Comparison of ENCODE assay signal across 21 cellular contexts in genomic region chr2:229669841-229670240, GRCh38. TPM values are rescaled to one million over a fixed set of nuclear protein-coding genes. Genes with fewer than 3 reads are reported as not detected.
"Had no signal": no experiment of that assay in that cellular context is flagged by ENCODE, and none has a peak within 500 bp of the region (broad histone marks: within the 10 kb centered on the region; RNA-seq: fewer than 3 reads in every experiment).

No MANE protein-coding gene starts in this region.

- ATAC-seq: activated CD8-positive, alpha-beta memory T cell treated with anti-CD3 and anti-CD28 coated beads, Interleukin-2, amount 10 ng/mL, durations not matched to agents 7 days and 5 days; body of pancreas; PC-3; WTC11 had no signal

- H3K4me3 ChIP-seq: ascending aorta, body of pancreas had no signal

- H3K4me1 ChIP-seq: ascending aorta, body of pancreas had no signal

- H3K27me3 ChIP-seq: ascending aorta, body of pancreas had no signal

- DNase-seq: activated CD4-positive, alpha-beta T cell treated with anti-CD3 and anti-CD28 coated beads for 1 hour; activated CD4-positive, alpha-beta T cell treated with anti-CD3 and anti-CD28 coated beads, Interleukin-2, amount 10 ng/mL, durations not matched to agents 24 days and 14 days; activated CD4-positive, alpha-beta T cell treated with anti-CD3 and anti-CD28 coated beads, Interleukin-2, amount 50 U/mL, for 48 hours; activated CD8-positive, alpha-beta memory T cell treated with anti-CD3 and anti-CD28 coated beads, Interleukin-2, amount 10 ng/mL, durations not matched to agents 7 days and 5 days; activated effector memory CD4-positive, alpha-beta T cell treated with Interleukin-2 at 50 U/mL for 16 hours; activated naive CD4-positive, alpha-beta T cell; activated T-cell treated with anti-CD3 and anti-CD28 coated beads, Interleukin-2, amount 50 U/mL, for 24 hours; amniotic stem cell; body of pancreas; KG1; NCI-H1105; NCI-H1436; NCI-H1694 treated with DMSO at 0.1 percent for 48 hours; NCI-H2081; NCI-H446; NCI-H524; PC-3; SHP77 treated with DMSO at 0.1 percent for 48 hours had no signal

- H3K27ac ChIP-seq: ascending aorta, body of pancreas had no signal

- H3K9me3 ChIP-seq: ascending aorta, body of pancreas had no signal

RNA-seq across cellular contexts. Expression of gene DNER, which starts 44.5 kb away (rescaled TPM):
- total RNA-seq: activated CD4-positive, alpha-beta T cell treated with anti-CD3 and anti-CD28 coated beads, Interleukin-2, amount 10 ng/mL, durations not matched to agents 24 days and 14 days; activated CD8-positive, alpha-beta memory T cell treated with anti-CD3 and anti-CD28 coated beads, Interleukin-2, amount 10 ng/mL, durations not matched to agents 7 days and 5 days; activated T-helper 1 cell treated with anti-CD3 and anti-CD28 coated beads, Interleukin-12 subunit alpha, Interleukin-12 subunit beta, Interleukin-2, Interleukin-4 antibody, amounts not matched to agents 30 ng/mL and 10 ng/mL and 1 ng/mL, durations not matched to agents 14 hours and 24 hours and 36 hours had no signal
